Comparison of ENCODE assay signal across 14 cellular contexts in the genomic region with DNA sequence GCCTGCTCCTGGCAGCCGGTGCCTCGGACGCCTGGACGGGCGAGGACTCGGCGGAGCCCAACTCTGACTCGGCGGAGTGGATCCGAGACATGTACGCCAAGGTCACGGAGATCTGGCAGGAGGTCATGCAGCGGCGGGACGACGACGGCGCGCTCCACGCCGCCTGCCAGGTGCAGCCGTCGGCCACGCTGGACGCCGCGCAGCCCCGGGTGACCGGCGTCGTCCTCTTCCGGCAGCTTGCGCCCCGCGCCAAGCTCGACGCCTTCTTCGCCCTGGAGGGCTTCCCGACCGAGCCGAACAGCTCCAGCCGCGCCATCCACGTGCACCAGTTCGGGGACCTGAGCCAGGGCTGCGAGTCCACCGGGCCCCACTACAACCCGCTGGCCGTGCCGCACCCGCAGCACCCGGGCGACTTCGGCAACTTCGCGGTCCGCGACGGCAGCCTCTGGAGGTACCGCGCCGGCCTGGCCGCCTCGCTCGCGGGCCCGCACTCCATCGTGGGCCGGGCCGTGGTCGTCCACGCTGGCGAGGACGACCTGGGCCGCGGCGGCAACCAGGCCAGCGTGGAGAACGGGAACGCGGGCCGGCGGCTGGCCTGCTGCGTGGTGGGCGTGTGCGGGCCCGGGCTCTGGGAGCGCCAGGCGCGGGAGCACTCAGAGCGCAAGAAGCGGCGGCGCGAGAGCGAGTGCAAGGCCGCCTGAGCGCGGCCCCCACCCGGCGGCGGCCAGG. TPM values are rescaled to one million over a fixed set of nuclear protein-coding genes. Genes with fewer than 3 reads are reported as not detected.
A peak's percentile ranks its signal among the peaks of the same experiment; 100 is the strongest.
DNase-seq lines count a peak whose midpoint lies in the region; ATAC-seq and TF ChIP-seq lines count a peak whose summit lies in the region.
"Had no signal": no experiment of that assay in that cellular context is flagged by ENCODE, and none has a peak within 500 bp of the region (broad histone marks: within the 10 kb centered on the region; RNA-seq: fewer than 3 reads in every experiment).

No MANE protein-coding gene starts in this region.

- peak overlapping the region; percentile 52 for H4K8ac ChIP-seq in neuronal stem cell (ENCODE audit: low read depth, low read length)

- peaks cover 0 to 3% of the 10 kb centered on the region in 2 donors for H3K9me3 ChIP-seq in neuronal stem cell (replicated peaks in 1 of 2; ENCODE audit: control insufficient read depth in 2 of 2, insufficient read depth in 1 of 2, low read depth in 1 of 2, low read length in 2 of 2)
- H3K9me3 ChIP-seq in vagina: no peaks in the 10 kb centered on the region
- H3K9me3 ChIP-seq: Caco-2, thyroid gland had no signal

- DNase-seq in left ventricle myocardium superior (peak; percentile 41), Right ventricle myocardium superior (no peak), foreskin keratinocyte (no peak), neuronal stem cell (ENCODE audit: low spot score) (no peak), vagina (ENCODE audit: extremely low spot score in 2 of 2) (no peak), DMS114 treated with DMSO at 0.1 percent for 48 hours (lab: John Stamatoyannopoulos, UW; ENCODE audit: unreplicated experiment) (no peak), mesothelial cell of epicardium (ENCODE audit: low spot score in 2 of 2, unreplicated experiment in 2 of 2) (no peak)
- DNase-seq: Caco-2, kidney glomerular epithelial cell, NCI-H2171 treated with DMSO at 0.1 percent for 48 hours had no signal

- peaks cover 67% of the 10 kb centered on the region for H3K27me3 Mint-ChIP-seq in mesothelial cell of epicardium (ENCODE audit: low read depth)

- no peak overlapping the region for H3K27ac Mint-ChIP-seq in mesothelial cell of epicardium
- H3K27ac Mint-ChIP-seq: activated naive CD4-positive, alpha-beta T cell treated with anti-CD3 and anti-CD28 coated beads, Interleukin-2, amount 50 U/mL, for 24 hours; natural killer cell treated with Interleukin-12 subunit alpha and Interleukin-12 subunit beta and Interleukin-15 and Interleukin-18, amount 100 ng/mL, for 72 hours had no signal

- H3K27ac ChIP-seq in foreskin keratinocyte: no peak overlapping the region
- H3K27ac ChIP-seq in neuronal stem cell (replicated peaks; ENCODE audit: low read length): no peak overlapping the region
- H3K27ac ChIP-seq in vagina: peak overlapping the region; percentile 62

- H3K14ac ChIP-seq in neuronal stem cell (ENCODE audit: low read length): peak overlapping the region; percentile 41

- peak overlapping the region; percentile 85 for H3K9ac ChIP-seq in neuronal stem cell (ENCODE audit: low read depth, low read length, poor library complexity)

- H3K4ac ChIP-seq in neuronal stem cell (ENCODE audit: low read length): peak overlapping the region; percentile 97

- peaks cover 19% of the 10 kb centered on the region for H3K4me1 Mint-ChIP-seq in mesothelial cell of epicardium
- H3K4me1 Mint-ChIP-seq: activated naive CD4-positive, alpha-beta T cell treated with anti-CD3 and anti-CD28 coated beads, Interleukin-2, amount 50 U/mL, for 24 hours had no signal

- peaks cover 3% of the 10 kb centered on the region for H3K4me1 ChIP-seq in foreskin keratinocyte
- H3K4me1 ChIP-seq in neuronal stem cell (ENCODE audit: control insufficient read depth in 2 of 2, insufficient read depth in 1 of 2, low read depth in 1 of 2, low read length in 2 of 2): peaks cover 8 to 13% of the 10 kb centered on the region in 2 donors
- peaks cover 45% of the 10 kb centered on the region for H3K4me1 ChIP-seq in vagina

- no peaks in the 10 kb centered on the region for H3K36me3 Mint-ChIP-seq in mesothelial cell of epicardium
- H3K36me3 Mint-ChIP-seq: activated naive CD4-positive, alpha-beta T cell treated with anti-CD3 and anti-CD28 coated beads, Interleukin-2, amount 50 U/mL, for 24 hours; natural killer cell treated with Interleukin-12 subunit alpha and Interleukin-12 subunit beta and Interleukin-15 and Interleukin-18, amount 100 ng/mL, for 72 hours had no signal

- no peaks in the 10 kb centered on the region for H3K79me1 ChIP-seq in neuronal stem cell (ENCODE audit: low read depth, low read length)

- H3K27me3 ChIP-seq in foreskin keratinocyte: peaks cover 54% of the 10 kb centered on the region
- peaks cover 8 to 34% (median 34%) of the 10 kb centered on the region in 3 experiments for H3K27me3 ChIP-seq in neuronal stem cell (ENCODE audit: control insufficient read depth in 3 of 3, insufficient read depth in 3 of 3, low read depth in 1 of 3, low read length in 3 of 3)
- H3K27me3 ChIP-seq in vagina: no peaks in the 10 kb centered on the region
- H3K27me3 ChIP-seq: thyroid gland had no signal

- H2BK15ac ChIP-seq in neuronal stem cell (ENCODE audit: low read length): peak overlapping the region; percentile 65

- no peaks in the 10 kb centered on the region for H3K9me3 Mint-ChIP-seq in mesothelial cell of epicardium
- H3K9me3 Mint-ChIP-seq: activated naive CD4-positive, alpha-beta T cell treated with anti-CD3 and anti-CD28 coated beads, Interleukin-2, amount 50 U/mL, for 24 hours; natural killer cell treated with Interleukin-12 subunit alpha and Interleukin-12 subunit beta and Interleukin-15 and Interleukin-18, amount 100 ng/mL, for 72 hours had no signal

- no CpG with 5 or more reads among the region's 102 CpGs for WGBS in neuronal stem cell (ENCODE audit: extremely low coverage in 2 of 2, insufficient read length in 2 of 2, insufficient replicate concordance in 1 of 2), 2 donors

- no peak for TF ChIP-seq POLR2A in vagina (IDR thresholded peaks at IDR 0.05)

- no peak for TF ChIP-seq CTCF in foreskin keratinocyte (conservative IDR thresholded peaks at IDR 0.05)
- TF ChIP-seq CTCF in vagina (IDR thresholded peaks at IDR 0.05): no peak
- TF ChIP-seq CTCF in mesothelial cell of epicardium (IDR thresholded peaks at IDR 0.05; ENCODE audit: unreplicated experiment): no peak

- peak overlapping the region; percentile 87 for H2AK5ac ChIP-seq in neuronal stem cell (ENCODE audit: low read depth, low read length)

- H3K36me3 ChIP-seq in neuronal stem cell (replicated peaks in 1 of 2; ENCODE audit: control insufficient read depth in 2 of 2, insufficient read depth in 2 of 2, low read length in 2 of 2) (no peaks in the 10 kb centered on the region), vagina (no peaks in the 10 kb centered on the region)
- H3K36me3 ChIP-seq: thyroid gland had no signal

- intact Hi-C loops in left ventricle myocardium superior (cut with micrococcal nuclease): no loop called here
- intact Hi-C loops in Right ventricle myocardium superior (cut with DNase I): no loop called here
- intact Hi-C loops in vagina (cut with DNase I): loop anchor here (10.0 kb wide), 2 partner anchors 55 to 325 kb away; no protein-coding TSS in a partner anchor

- H2BK120ac ChIP-seq in neuronal stem cell (ENCODE audit: low read depth, low read length): peak overlapping the region; percentile 44

- H3K4me2 ChIP-seq in neuronal stem cell (ENCODE audit: insufficient read depth, low read length, poor library complexity, severe bottlenecking): peak overlapping the region; percentile 55

- H4K91ac ChIP-seq in neuronal stem cell (ENCODE audit: low read depth, low read length, poor library complexity): no peak overlapping the region

- H2BK12ac ChIP-seq in neuronal stem cell (ENCODE audit: low read length): no peak overlapping the region

- peak overlapping the region; percentile 40 for H2AFZ ChIP-seq in neuronal stem cell (ENCODE audit: low read length)

- H3K4me3 Mint-ChIP-seq in mesothelial cell of epicardium: no peak overlapping the region
- H3K4me3 Mint-ChIP-seq: activated naive CD4-positive, alpha-beta T cell treated with anti-CD3 and anti-CD28 coated beads, Interleukin-2, amount 50 U/mL, for 24 hours; natural killer cell treated with Interleukin-12 subunit alpha and Interleukin-12 subunit beta and Interleukin-15 and Interleukin-18, amount 100 ng/mL, for 72 hours had no signal

- peak overlapping the region; percentile 92 for H3K18ac ChIP-seq in neuronal stem cell (ENCODE audit: low read length)

- peak overlapping the region; percentile 63 for H3K23ac ChIP-seq in neuronal stem cell (ENCODE audit: low read depth, low read length, poor library complexity)

- ATAC-seq in left ventricle myocardium superior (no peak), Right ventricle myocardium superior (ENCODE audit: poor library complexity) (no peak), foreskin keratinocyte (peak; percentile 36), HG02840 (IDR thresholded peaks at IDR 0.05; ENCODE audit: low FRiP score, unreplicated experiment) (no peak)

- H2BK5ac ChIP-seq in neuronal stem cell (ENCODE audit: low read length): no peak overlapping the region

- H3K4me3 ChIP-seq in neuronal stem cell (ENCODE audit: low read length in 2 of 2) (peak overlapping the region in 1 of 2 donors; percentile 68), vagina (peak overlapping the region; percentile 27 to 33)
- H3K4me3 ChIP-seq: thyroid gland had no signal

RNA-seq across cellular contexts. Expression of a gene that starts 4.3 kb away (rescaled TPM):
- total RNA-seq in left ventricle myocardium superior (69.8 TPM), Right ventricle myocardium superior (62.4 TPM), foreskin keratinocyte (not detected in 2 replicates), vagina (280 TPM), mesothelial cell of epicardium (5.7 to 6.5 TPM (median 5.8 TPM) in 3 replicates)
- 0.04 TPM in 1 of 2 replicates, not detected in the other for polyA plus RNA-seq in foreskin keratinocyte
- 4.6 TPM for polyA plus RNA-seq in neuronal stem cell (2013, experiment 1 of 2)
- polyA plus RNA-seq in neuronal stem cell (2013, experiment 2 of 2): 4.4 TPM
- total RNA-seq: natural killer cell treated with Interleukin-12 subunit alpha and Interleukin-12 subunit beta and Interleukin-15 and Interleukin-18, amount 100 ng/mL, for 72 hours had no signal
